Comparison of ENCODE assay signal across 15 cellular contexts in genomic region chr1:26046313-26047031, GRCh38. TPM values are rescaled to one million over a fixed set of nuclear protein-coding genes. Genes with fewer than 3 reads are reported as not detected.
DNase-seq lines count a peak whose midpoint lies in the region; ATAC-seq and TF ChIP-seq lines count a peak whose summit lies in the region.
"Had no signal": no experiment of that assay in that cellular context is flagged by ENCODE, and none has a peak within 500 bp of the region (broad histone marks: within the 10 kb centered on the region; RNA-seq: fewer than 3 reads in every experiment).

No MANE protein-coding gene starts in this region.

- no peak overlapping the region for H3K27ac Mint-ChIP-seq in brain
- H3K27ac Mint-ChIP-seq in stimulated activated memory B cell treated with anti-CD40 and anti-IgM and Interleukin-4, amounts not matched to agents 10 μg/mL and 1 μg/mL and 100 μg/mL, for 72 hours = no peak overlapping the region
- no peak overlapping the region for H3K27ac Mint-ChIP-seq in effector memory CD8-positive, alpha-beta T cell
- H3K27ac Mint-ChIP-seq: activated naive CD8-positive, alpha-beta T cell treated with anti-CD3 and anti-CD28 coated beads for 36 hours; naive thymus-derived CD8-positive, alpha-beta T cell had no signal

- CTCF ChIA-PET in SK-N-SH (lab: Yijun Ruan, JAX) = interaction anchor here (2.7 to 4.1 kb wide), 2 partner anchors 10 to 98 kb away, joined by 15 to 19 read pairs; no protein-coding TSS in a partner anchor

- no peaks in the 10 kb centered on the region for H3K9me3 Mint-ChIP-seq in brain
- H3K9me3 Mint-ChIP-seq in stimulated activated memory B cell treated with anti-CD40 and anti-IgM and Interleukin-4, amounts not matched to agents 10 μg/mL and 1 μg/mL and 100 μg/mL, for 72 hours = no peaks in the 10 kb centered on the region
- H3K9me3 Mint-ChIP-seq in effector memory CD8-positive, alpha-beta T cell = no peaks in the 10 kb centered on the region
- H3K9me3 Mint-ChIP-seq: activated naive CD8-positive, alpha-beta T cell treated with anti-CD3 and anti-CD28 coated beads for 36 hours; naive thymus-derived CD8-positive, alpha-beta T cell had no signal

- TF ChIP-seq RAD21 in SK-N-SH (IDR thresholded peaks at IDR 0.05; ENCODE audit: low read length) = no peak

- DNase-seq in SK-N-SH (peak; percentile 45), left kidney (ENCODE audit: low read depth, low spot score) (peak; percentile 35)
- no peak for DNase-seq in stimulated activated CD4-positive, alpha-beta T cell treated with anti-CD3 and anti-CD28 coated beads, Interleukin-1b, Interleukin-23, amount 100 ng/mL, for 48 hours
- DNase-seq in effector memory CD8-positive, alpha-beta T cell = no peak
- DNase-seq: ACHN; KG1; naive thymus-derived CD8-positive, alpha-beta T cell; NCI-H1436 treated with DMSO at 0.1 percent for 48 hours; transverse colon had no signal

- no peaks in the 10 kb centered on the region for H3K79me2 ChIP-seq in SK-N-SH (ENCODE audit: insufficient read depth)

- POLR2A ChIA-PET in SK-N-SH (lab: Yijun Ruan, JAX) = no interaction called here

- WGBS in SK-N-SH (ENCODE audit: low lambda C conversion rate) = 16% methylated on average over 14 of the region's 49 CpGs

- no peaks in the 10 kb centered on the region for H3K36me3 ChIP-seq in SK-N-SH (replicated peaks in 1 of 2; ENCODE audit: control insufficient read depth in 1 of 2, insufficient read depth in 2 of 2, low read length in 1 of 2)
- H3K36me3 ChIP-seq: SJSA1, transverse colon had no signal

- peak overlapping the region; percentile 15; the same call in 1 of the 2 replicates for H3K4me2 ChIP-seq in SK-N-SH

- no peak; the same call in 2 of the 3 replicates for ATAC-seq in SK-N-SH treated with all-trans-retinoic acid at 6 μM for 48 hours
- no peak for ATAC-seq in stimulated activated memory B cell treated with anti-CD40 and anti-IgM and Interleukin-4, amounts not matched to agents 10 μg/mL and 1 μg/mL and 100 μg/mL, for 72 hours
- ATAC-seq in HG03460 (IDR thresholded peaks at IDR 0.05; ENCODE audit: unreplicated experiment) = no peak
- no peak for ATAC-seq in effector memory CD8-positive, alpha-beta T cell (replicated peaks)

- no peaks in the 10 kb centered on the region for H3F3A ChIP-seq in SK-N-SH (replicated peaks; ENCODE audit: insufficient read depth)

- peaks cover 94% of the 10 kb centered on the region for H3K27me3 Mint-ChIP-seq in brain
- peaks cover 76% of the 10 kb centered on the region for H3K27me3 Mint-ChIP-seq in stimulated activated memory B cell treated with anti-CD40 and anti-IgM and Interleukin-4, amounts not matched to agents 10 μg/mL and 1 μg/mL and 100 μg/mL, for 72 hours
- peaks cover 48 to 94% of the 10 kb centered on the region in 2 donors for H3K27me3 Mint-ChIP-seq in effector memory CD8-positive, alpha-beta T cell

- no peaks in the 10 kb centered on the region; a peak in 1 of 4 replicates for H3K4me1 ChIP-seq in SK-N-SH (ENCODE audit: control insufficient read depth in 1 of 2, insufficient read depth in 2 of 2, low read depth in 1 of 2, low read length in 1 of 2)

- H2AFZ ChIP-seq in SK-N-SH (ENCODE audit: low read depth) = no peak overlapping the region

- H3K9me2 ChIP-seq in SK-N-SH = no peaks in the 10 kb centered on the region

- TF ChIP-seq CTCF in SK-N-SH (IDR thresholded peaks at IDR 0.05) (no peak), brain (conservative IDR thresholded peaks at IDR 0.05) (no peak)

- peaks cover 5% of the 10 kb centered on the region for H3K4me1 Mint-ChIP-seq in brain
- H3K4me1 Mint-ChIP-seq in stimulated activated memory B cell treated with anti-CD40 and anti-IgM and Interleukin-4, amounts not matched to agents 10 μg/mL and 1 μg/mL and 100 μg/mL, for 72 hours = peaks cover 4% of the 10 kb centered on the region
- H3K4me1 Mint-ChIP-seq in effector memory CD8-positive, alpha-beta T cell (ENCODE audit: low read depth in 2 of 2) = peaks cover 2 to 3% of the 10 kb centered on the region in 2 donors

- H3K9ac ChIP-seq in SK-N-SH = no peak overlapping the region

- H3K4me3 Mint-ChIP-seq in brain = peak overlapping the region in 4 of 5 experiments; percentile 39 to 69 (median 50)
- peak overlapping the region; percentile 31 for H3K4me3 Mint-ChIP-seq in stimulated activated memory B cell treated with anti-CD40 and anti-IgM and Interleukin-4, amounts not matched to agents 10 μg/mL and 1 μg/mL and 100 μg/mL, for 72 hours
- H3K4me3 Mint-ChIP-seq in effector memory CD8-positive, alpha-beta T cell = no peak overlapping the region
- H3K4me3 Mint-ChIP-seq: activated naive CD8-positive, alpha-beta T cell treated with anti-CD3 and anti-CD28 coated beads for 36 hours had no signal

- H3K27ac ChIP-seq in SK-N-SH (ENCODE audit: low read depth in 2 of 2, low read length in 1 of 2) = no peak overlapping the region
- H3K27ac ChIP-seq: SJSA1, transverse colon had no signal

- no peaks in the 10 kb centered on the region for H3K9me3 ChIP-seq in SK-N-SH
- H3K9me3 ChIP-seq: SJSA1, transverse colon had no signal

- no peak overlapping the region for H3K4me3 ChIP-seq in SK-N-SH (ENCODE audit: low read depth in 2 of 2, low read length in 1 of 2)
- H3K4me3 ChIP-seq: SJSA1 had no signal

- H3K27me3 ChIP-seq in SK-N-SH (ENCODE audit: insufficient read depth) = peaks cover 75% of the 10 kb centered on the region

- H3K36me3 Mint-ChIP-seq in brain = no peaks in the 10 kb centered on the region
- H3K36me3 Mint-ChIP-seq in stimulated activated memory B cell treated with anti-CD40 and anti-IgM and Interleukin-4, amounts not matched to agents 10 μg/mL and 1 μg/mL and 100 μg/mL, for 72 hours = no peaks in the 10 kb centered on the region
- no peaks in the 10 kb centered on the region for H3K36me3 Mint-ChIP-seq in effector memory CD8-positive, alpha-beta T cell (ENCODE audit: insufficient read depth)
- H3K36me3 Mint-ChIP-seq: activated naive CD8-positive, alpha-beta T cell treated with anti-CD3 and anti-CD28 coated beads for 36 hours; naive thymus-derived CD8-positive, alpha-beta T cell had no signal

- no peaks in the 10 kb centered on the region for H4K20me1 ChIP-seq in SK-N-SH (ENCODE audit: insufficient read depth)

- TF ChIP-seq EP300 in SK-N-SH (IDR thresholded peaks at IDR 0.05; ENCODE audit: borderline replicate concordance in 1 of 2, low read depth in 1 of 2, low read length in 1 of 2) = no peak

TF ChIP-seq in SK-N-SH, 30 proteins besides CTCF, POLR2A, EP300 and RAD21:
- no peak for TF ChIP-seq ELF1 (IDR thresholded peaks at IDR 0.05)
- no peak for TF ChIP-seq MEF2A (IDR thresholded peaks at IDR 0.05; ENCODE audit: borderline replicate concordance, low read depth)
- no peak for TF ChIP-seq YY1 (IDR thresholded peaks at IDR 0.05; ENCODE audit: low read depth)
- TF ChIP-seq TEAD4 (IDR thresholded peaks at IDR 0.05; ENCODE audit: borderline replicate concordance, insufficient read depth) = no peak
- TF ChIP-seq, protein P1, sequence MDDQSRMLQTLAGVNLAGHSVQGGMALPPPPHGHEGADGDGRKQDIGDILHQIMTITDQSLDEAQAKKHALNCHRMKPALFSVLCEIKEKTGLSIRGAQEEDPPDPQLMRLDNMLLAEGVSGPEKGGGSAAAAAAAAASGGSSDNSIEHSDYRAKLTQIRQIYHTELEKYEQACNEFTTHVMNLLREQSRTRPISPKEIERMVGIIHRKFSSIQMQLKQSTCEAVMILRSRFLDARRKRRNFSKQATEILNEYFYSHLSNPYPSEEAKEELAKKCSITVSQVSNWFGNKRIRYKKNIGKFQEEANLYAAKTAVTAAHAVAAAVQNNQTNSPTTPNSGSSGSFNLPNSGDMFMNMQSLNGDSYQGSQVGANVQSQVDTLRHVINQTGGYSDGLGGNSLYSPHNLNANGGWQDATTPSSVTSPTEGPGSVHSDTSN (IDR thresholded peaks at IDR 0.05) = no peak

TF ChIP-seq in SK-N-SH treated with all-trans-retinoic acid at 6 μM for 48 hours, 23 proteins besides CTCF, POLR2A, EP300 and RAD21 (continues in another document):
- TF ChIP-seq TSHZ2 (CRISPR knock-in tag; IDR thresholded peaks at IDR 0.05) = no peak

RNA-seq across cellular contexts. Expression of gene SLC30A2, which starts 0.6 kb away (rescaled TPM):
- polyA plus RNA-seq in SK-N-SH (2012; rRNA removed) = not detected in 2 replicates
- not detected in 2 replicates for polyA plus RNA-seq in SK-N-SH (2012; cell fraction: cytosol; rRNA removed)
- polyA plus RNA-seq in SK-N-SH (2012; cell fraction: nucleus; rRNA removed) = not detected in 2 replicates
- polyA plus RNA-seq in brain (ENCODE audit: insufficient read depth, low read depth, low replicate concordance) = not detected

RNA-seq across cellular contexts. Expression of gene TRIM63, which starts 21.0 kb away (rescaled TPM):
- polyA plus RNA-seq in SK-N-SH (2012; rRNA removed) (not detected in 2 replicates), brain (ENCODE audit: insufficient read depth, low read depth, low replicate concordance) (0.54 TPM)
- polyA plus RNA-seq in SK-N-SH (2012; cell fraction: cytosol; rRNA removed) = not detected in 2 replicates
- 0.02 TPM in 1 of 2 replicates, not detected in the other for polyA plus RNA-seq in SK-N-SH (2012; cell fraction: nucleus; rRNA removed)
- polyA plus RNA-seq: naive thymus-derived CD8-positive, alpha-beta T cell had no signal

RNA-seq across cellular contexts. Expression of gene EXTL1, which starts 24.9 kb away (rescaled TPM):
- polyA plus RNA-seq in SK-N-SH (2012; rRNA removed) = 0.58 and 1.1 TPM in 2 replicates
- polyA plus RNA-seq in SK-N-SH (2012; cell fraction: cytosol; rRNA removed) = 0.33 and 0.51 TPM in 2 replicates
- 3.7 and 3.8 TPM in 2 replicates for polyA plus RNA-seq in SK-N-SH (2012; cell fraction: nucleus; rRNA removed)
- polyA plus RNA-seq in brain (ENCODE audit: insufficient read depth, low read depth, low replicate concordance) = 6.9 TPM
- polyA plus RNA-seq: naive thymus-derived CD8-positive, alpha-beta T cell had no signal

RNA-seq across cellular contexts. Expression of gene PAFAH2, which starts 48.6 kb away (rescaled TPM):
- 10.8 and 16.0 TPM in 2 replicates for polyA plus RNA-seq in SK-N-SH (2012; rRNA removed)
- 14.2 and 15.5 TPM in 2 replicates for polyA plus RNA-seq in SK-N-SH (2012; cell fraction: cytosol; rRNA removed)
- polyA plus RNA-seq in SK-N-SH (2012; cell fraction: nucleus; rRNA removed) = 10.1 and 13.5 TPM in 2 replicates
- polyA plus RNA-seq in brain (ENCODE audit: insufficient read depth, low read depth, low replicate concordance) = 8.7 TPM

Comparison
In these comparisons a context has a peak if more than half of its experiments do, and no peak if none do; other contexts are left out.
1. DNase-seq: peak in SK-N-SH (single experiment) and left kidney (single experiment); none in stimulated activated CD4-positive, alpha-beta T cell treated with anti-CD3 and anti-CD28 coated beads, Interleukin-1b, Interleukin-23, amount 100 ng/mL, for 48 hours (single experiment) and effector memory CD8-positive, alpha-beta T cell (0 of 3).
2. H3K4me3 Mint-ChIP-seq: peak in brain (4 of 5) and stimulated activated memory B cell treated with anti-CD40 and anti-IgM and Interleukin-4, amounts not matched to agents 10 μg/mL and 1 μg/mL and 100 μg/mL, for 72 hours (single experiment); none in effector memory CD8-positive, alpha-beta T cell (0 of 2).